ENCODE assay signal across 15 cellular contexts in the genomic region with DNA sequence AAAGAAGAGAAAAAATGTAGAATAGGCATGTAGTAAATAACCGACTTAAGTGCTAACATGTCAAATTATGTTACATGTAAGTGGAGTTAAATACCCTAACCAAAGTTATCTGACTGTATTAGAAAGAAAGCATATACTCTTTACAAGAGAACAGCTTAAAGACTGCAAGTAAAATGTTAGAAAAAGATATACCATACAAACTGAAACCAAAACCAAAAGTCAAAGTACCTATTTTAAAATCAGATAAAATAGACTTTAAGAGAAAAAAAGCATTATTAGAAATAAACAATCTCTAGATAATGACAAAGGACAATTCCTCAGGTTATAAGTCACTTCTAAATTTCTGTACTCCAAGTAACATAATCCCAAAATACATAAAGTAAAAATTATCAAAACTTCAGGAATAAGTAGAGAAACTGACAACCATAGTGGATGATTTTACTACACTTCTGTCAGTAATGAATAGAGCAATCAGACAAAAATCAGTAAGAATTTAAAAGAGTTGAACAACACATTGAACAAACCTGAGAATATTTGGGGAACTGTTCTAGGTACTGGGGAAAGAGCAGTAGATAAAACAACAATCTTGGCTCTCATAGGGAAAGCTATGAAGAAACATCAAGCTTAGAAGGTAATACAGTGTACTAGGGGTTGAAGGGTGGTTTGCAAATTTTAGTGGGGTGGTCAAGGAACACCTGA.
A peak's percentile ranks its signal among the peaks of the same experiment; 100 is the strongest.
DNase-seq lines count a peak whose midpoint lies in the region; ATAC-seq, FAIRE-seq and TF ChIP-seq lines count a peak whose summit lies in the region.
"Had no signal": no experiment of that assay in that cellular context is flagged by ENCODE, and none has a peak within 500 bp of the region (broad histone marks: within the 10 kb centered on the region; RNA-seq: fewer than 3 reads in every experiment).

No MANE protein-coding gene starts in this region.

- H3K9me1 ChIP-seq in K562 (ENCODE audit: control insufficient read depth, insufficient read depth, low read length): no peaks in the 10 kb centered on the region

- H3K9ac ChIP-seq in K562 (ENCODE audit: insufficient read depth in 1 of 2, low read depth in 2 of 2, low read length in 2 of 2): no peak overlapping the region

- no peak overlapping the region for H3K27ac ChIP-seq in Panc1 (ENCODE audit: low read length)
- H3K27ac ChIP-seq in K562 (ENCODE audit: extremely low read depth, low read depth, low read length): no peak overlapping the region
- no peak overlapping the region for H3K27ac ChIP-seq in suprapubic skin
- H3K27ac ChIP-seq: foreskin keratinocyte, neutrophil, upper lobe of right lung had no signal

- intact Hi-C loops in Panc1 (cut with micrococcal nuclease; ENCODE audit: unreplicated experiment): no loop called here
- intact Hi-C loops in K562 (cut with micrococcal nuclease): no loop called here

- H3K4me1 ChIP-seq in Panc1 (ENCODE audit: control insufficient read depth, insufficient read depth, low read length) (no peaks in the 10 kb centered on the region), K562 (replicated peaks in 1 of 2; ENCODE audit: control insufficient read depth in 2 of 2, insufficient read depth in 2 of 2, low read length in 2 of 2) (peaks cover 0 to 23% of the 10 kb centered on the region in 2 experiments; a peak in 3 of 5 replicates), suprapubic skin (no peaks in the 10 kb centered on the region)
- H3K4me1 ChIP-seq: upper lobe of right lung had no signal

- TF ChIP-seq RAD21 in K562 (CRISPR knock-in tag; conservative IDR thresholded peaks at IDR 0.05 in 1 of 2, IDR thresholded peaks at IDR 0.05 in 1 of 2): no peak

- 20% methylated on average over 1 of the region's 1 CpG for WGBS in K562 (ENCODE audit: insufficient coverage, low coverage, missing lambda C conversion rate)
- 66% methylated on average over 1 of the region's 1 CpG for WGBS in suprapubic skin

- H3K79me2 ChIP-seq in K562 (ENCODE audit: control insufficient read depth, insufficient read depth, low read length): no peaks in the 10 kb centered on the region

- peak overlapping the region; percentile 14 to 72 for H3K27ac Mint-ChIP-seq in activated naive CD4-positive, alpha-beta T cell treated with anti-CD3 and anti-CD28 coated beads, Interleukin-2, amount 50 U/mL, for 72 hours
- H3K27ac Mint-ChIP-seq in stimulated activated naive CD8-positive, alpha-beta T cell treated with anti-CD3 and anti-CD28 coated beads, Interleukin-15, amount 100 ng/mL, for 72 hours: peak overlapping the region in 1 of 2 donors; percentile 8

- no peak for TF ChIP-seq POLR2A in K562 (conservative IDR thresholded peaks at IDR 0.05)
- TF ChIP-seq POLR2A in suprapubic skin (IDR thresholded peaks at IDR 0.05): no peak

- POLR2A ChIA-PET in Panc1 (lab: Charles Lee): no interaction called here
- POLR2A ChIA-PET in K562 (lab: Yijun Ruan, JAX): interaction anchor here (0.6 to 1.1 kb wide), 5 partner anchors 8 to 223 kb away, joined by 3 read pairs; no protein-coding TSS in a partner anchor

- no peak for TF ChIP-seq EP300 in K562 (IDR thresholded peaks at IDR 0.05; ENCODE audit: low read length)
- no peak for TF ChIP-seq EP300 in suprapubic skin (IDR thresholded peaks at IDR 0.05)

- peak; percentile 35 for FAIRE-seq in K562 (lab: Jason Lieb, UNC)

- H3K4me3 ChIP-seq in Panc1 (ENCODE audit: low read depth in 2 of 2, low read length in 2 of 2) (no peak overlapping the region), K562 (no peak overlapping the region), suprapubic skin (no peak overlapping the region)
- H3K4me3 ChIP-seq: MG63, upper lobe of right lung had no signal

- H3K4me3 Mint-ChIP-seq in stimulated activated naive CD8-positive, alpha-beta T cell treated with anti-CD3 and anti-CD28 coated beads, Interleukin-15, amount 100 ng/mL, for 72 hours: peak overlapping the region; percentile 49 to 62

- H3K9me3 Mint-ChIP-seq in activated naive CD4-positive, alpha-beta T cell treated with anti-CD3 and anti-CD28 coated beads, Interleukin-2, amount 50 U/mL, for 72 hours: peaks cover 0 to 10% of the 10 kb centered on the region in 2 donors
- H3K9me3 Mint-ChIP-seq in stimulated activated naive CD8-positive, alpha-beta T cell treated with anti-CD3 and anti-CD28 coated beads, Interleukin-15, amount 100 ng/mL, for 72 hours: peaks cover 10 to 13% of the 10 kb centered on the region in 2 donors

- no peak overlapping the region for H3K4me2 ChIP-seq in K562 (ENCODE audit: insufficient read depth, low read length)

- no peak for TF ChIP-seq CTCF in Panc1 (IDR thresholded peaks at IDR 0.05)
- no peak for TF ChIP-seq CTCF in K562 (IDR thresholded peaks at IDR 0.05 in 2 of 3, conservative IDR thresholded peaks at IDR 0.05 in 1 of 3; ENCODE audit: insufficient read depth in 2 of 3, low read depth in 1 of 3, low read length in 3 of 3)
- no peak for TF ChIP-seq CTCF in suprapubic skin (IDR thresholded peaks at IDR 0.05)

- in situ Hi-C loops in Panc1 (cut with HindIII; ENCODE audit: low pct_unique_long_range_greater_than_20kb, low sequenced_read_pairs): no loop called here
- in situ Hi-C loops in K562 (cut with MboI): no loop called here

- H2AFZ ChIP-seq in K562 (ENCODE audit: low read depth, low read length): no peak overlapping the region

- H3K36me3 Mint-ChIP-seq in activated naive CD4-positive, alpha-beta T cell treated with anti-CD3 and anti-CD28 coated beads, Interleukin-2, amount 50 U/mL, for 72 hours: peaks cover 0 to 12% of the 10 kb centered on the region in 2 donors

- CTCF ChIA-PET in Panc1 (lab: Charles Lee) (no interaction called here), K562 (lab: Yijun Ruan, JAX; ENCODE audit: low intra/inter-chr PET ratio) (no interaction called here)

- no peaks in the 10 kb centered on the region for H3K9me3 ChIP-seq in Panc1 (ENCODE audit: control insufficient read depth, insufficient read depth, low read depth, low read length)
- no peaks in the 10 kb centered on the region for H3K9me3 ChIP-seq in K562 (replicated peaks; ENCODE audit: control insufficient read depth, insufficient read depth, low read depth, low read length)
- H3K9me3 ChIP-seq in suprapubic skin: no peaks in the 10 kb centered on the region
- H3K9me3 ChIP-seq: MG63, neutrophil, upper lobe of right lung had no signal

- BruUV-seq in Panc1 (replicated peaks; lab: Mats Ljungman, UMichigan): no TSS peak
- no TSS peak for BruUV-seq in K562 (replicated peaks; lab: Mats Ljungman, UMichigan)

- H3K27me3 ChIP-seq in Panc1 (ENCODE audit: control insufficient read depth, insufficient read depth, low read length): no peaks in the 10 kb centered on the region
- H3K27me3 ChIP-seq in K562 (ENCODE audit: control insufficient read depth in 2 of 2, insufficient read depth in 2 of 2, low read length in 2 of 2): no peaks in the 10 kb centered on the region
- H3K27me3 ChIP-seq in suprapubic skin: no peaks in the 10 kb centered on the region
- H3K27me3 ChIP-seq: MG63, neutrophil, upper lobe of right lung had no signal

- H4K20me1 ChIP-seq in K562 (replicated peaks; ENCODE audit: control insufficient read depth, insufficient read depth, low read length): no peaks in the 10 kb centered on the region

- ATAC-seq in activated naive CD4-positive, alpha-beta T cell treated with anti-CD3 and anti-CD28 coated beads, Interleukin-2, amount 50 U/mL, for 72 hours: peak in 1 of 2 donors; percentile 21
- ATAC-seq in Panc1: peak; percentile 27; the same call in 1 of the 2 replicates
- ATAC-seq in K562: no peak
- ATAC-seq in stimulated activated naive CD8-positive, alpha-beta T cell treated with anti-CD3 and anti-CD28 coated beads, Interleukin-15, amount 100 ng/mL, for 72 hours: no peak
- ATAC-seq: upper lobe of right lung had no signal

- H3K4me1 Mint-ChIP-seq in stimulated activated naive CD8-positive, alpha-beta T cell treated with anti-CD3 and anti-CD28 coated beads, Interleukin-15, amount 100 ng/mL, for 72 hours: peaks cover 41% of the 10 kb centered on the region

- no peaks in the 10 kb centered on the region for H3K36me3 ChIP-seq in Panc1 (ENCODE audit: control insufficient read depth, insufficient read depth, low read length)
- no peaks in the 10 kb centered on the region for H3K36me3 ChIP-seq in K562 (ENCODE audit: control insufficient read depth, insufficient read depth, low read length)
- H3K36me3 ChIP-seq in suprapubic skin: no peaks in the 10 kb centered on the region
- H3K36me3 ChIP-seq: MG63, neutrophil, upper lobe of right lung had no signal

- no peak for DNase-seq in activated naive CD4-positive, alpha-beta T cell treated with anti-CD3 and anti-CD28 coated beads, Interleukin-2, amount 50 U/mL, for 72 hours (ENCODE audit: low spot score in 2 of 2)
- no peak for DNase-seq in activated naive CD4-positive, alpha-beta T cell (lab: John Stamatoyannopoulos, UW)
- DNase-seq in Panc1 (ENCODE audit: low read depth, low spot score) (no peak), K562 (ENCODE audit: extremely low read depth in 1 of 4, low spot score in 3 of 4) (no peak), NCI-H774 (lab: John Stamatoyannopoulos, UW) (no peak), suprapubic skin (ENCODE audit: low spot score in 2 of 2) (no peak), anterior cingulate cortex (lab: John Stamatoyannopoulos, UW) (no peak)
- DNase-seq in stimulated activated naive CD8-positive, alpha-beta T cell treated with anti-CD3 and anti-CD28 coated beads, Interleukin-15, amount 100 ng/mL, for 72 hours: no peak
- DNase-seq: DMS 273 treated with DMSO at 0.1 percent for 48 hours, NCI-H2029 treated with DMSO at 0.1 percent for 48 hours, NCI-H524 treated with DMSO at 0.1 percent for 48 hours, upper lobe of right lung had no signal

- H3K27me3 Mint-ChIP-seq in stimulated activated naive CD8-positive, alpha-beta T cell treated with anti-CD3 and anti-CD28 coated beads, Interleukin-15, amount 100 ng/mL, for 72 hours: no peaks in the 10 kb centered on the region

TF ChIP-seq in K562, 482 proteins besides CTCF, POLR2A, EP300 and RAD21 (continues in another document):
- TF ChIP-seq XRCC3 (IDR thresholded peaks at IDR 0.05): no peak
- TF ChIP-seq ATF3 (IDR thresholded peaks at IDR 0.05): no peak
- TF ChIP-seq ATF3 (CRISPR knock-in tag; conservative IDR thresholded peaks at IDR 0.05): no peak
